ENCODE assay signal across 24 cellular contexts in the genomic region with DNA sequence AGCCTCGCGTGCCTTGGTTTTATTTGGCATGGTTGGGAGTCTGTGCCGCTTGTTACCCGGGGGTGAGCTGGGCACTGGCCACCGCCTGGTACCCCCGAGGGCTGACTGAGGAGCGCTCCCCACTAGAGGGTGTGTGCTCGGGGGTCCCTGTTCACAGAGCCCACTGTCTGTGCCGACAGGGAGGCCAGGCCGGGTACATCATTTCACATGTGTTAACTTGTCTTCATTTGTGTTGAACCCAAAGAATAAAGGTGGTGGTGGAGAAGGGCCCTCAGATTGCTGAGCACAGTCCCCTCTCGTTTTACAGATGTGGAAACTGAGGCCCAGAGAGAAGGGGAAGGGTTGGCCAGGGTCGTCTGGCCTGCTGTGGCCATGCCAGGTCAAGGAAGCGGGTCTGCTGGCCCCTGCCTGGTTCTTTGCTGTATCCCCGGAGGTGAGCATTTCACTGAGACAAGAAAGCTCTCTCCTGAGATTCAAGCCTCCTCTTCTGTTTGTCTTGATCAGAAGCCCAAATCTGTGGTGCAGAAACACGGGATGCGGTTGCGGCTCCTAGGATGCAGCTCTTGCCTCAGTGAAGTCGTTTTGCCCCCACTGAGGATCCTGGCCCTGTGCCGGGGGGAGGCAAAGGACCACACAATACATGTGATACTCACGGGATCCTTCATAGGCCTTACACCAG.
"Had no signal": no experiment of that assay in that cellular context is flagged by ENCODE, and none has a peak within 500 bp of the region (broad histone marks: within the 10 kb centered on the region; RNA-seq: fewer than 3 reads in every experiment).

No MANE protein-coding gene starts in this region.

- H3K4me3 Mint-ChIP-seq: central memory CD8-positive, alpha-beta T cell; naive thymus-derived CD8-positive, alpha-beta T cell; stimulated activated effector memory CD8-positive, alpha-beta T cell treated with anti-CD3 and anti-CD28 coated beads, Interleukin-12 subunit alpha, Interleukin-12 subunit beta, amount 100 ng/mL, for 72 hours had no signal

- H3K36me3 ChIP-seq: cardiac muscle cell, gastrocnemius medialis, lower lobe of right lung, pancreas, thyroid gland had no signal

- H3K4me1 Mint-ChIP-seq: central memory CD8-positive, alpha-beta T cell; naive thymus-derived CD8-positive, alpha-beta T cell; stimulated activated effector memory CD8-positive, alpha-beta T cell treated with anti-CD3 and anti-CD28 coated beads, Interleukin-12 subunit alpha, Interleukin-12 subunit beta, amount 100 ng/mL, for 72 hours had no signal

- H3K27me3 ChIP-seq: cardiac muscle cell, gastrocnemius medialis, pancreas, sigmoid colon, thyroid gland had no signal

- H3K4me3 ChIP-seq: cardiac muscle cell, coronary artery, gastrocnemius medialis, lower lobe of right lung, pancreas, sigmoid colon, stomach, thyroid gland had no signal

- H3K4me1 ChIP-seq: gastrocnemius medialis, lower lobe of right lung, pancreas, sigmoid colon, stomach, thyroid gland had no signal

- H3K27ac ChIP-seq: cardiac muscle cell, coronary artery, gastrocnemius medialis, lower lobe of right lung, pancreas, sigmoid colon, stomach, thyroid gland had no signal

- DNase-seq: dermis blood vessel endothelial cell; effector memory CD4-positive, alpha-beta T cell; erythroblast; foreskin fibroblast; gastrocnemius medialis; head of caudate nucleus; left colon; left ventricle myocardium superior; lower lobe of right lung; naive thymus-derived CD8-positive, alpha-beta T cell; occipital lobe; pancreas; sigmoid colon; stimulated activated CD4-positive, alpha-beta T cell treated with anti-CD3 and anti-CD28 coated beads, Interleukin-2, amount 100 ng/mL, for 24 hours; stimulated activated CD4-positive, alpha-beta T cell treated with anti-CD3 and anti-CD28 coated beads, Interleukin-4, amount 100 ng/mL, for 24 hours; stimulated activated naive CD4-positive, alpha-beta T cell treated with Interleukin-2 at 50 U/mL for 16 hours; stomach; thyroid gland; trophoblast cell had no signal

- H3K9me3 ChIP-seq: gastrocnemius medialis, pancreas, thyroid gland had no signal

- H3K27me3 Mint-ChIP-seq: progenitor cell of endocrine pancreas had no signal

- ATAC-seq: gastrocnemius medialis; left colon; naive thymus-derived CD8-positive, alpha-beta T cell; pancreas; stimulated activated effector memory CD8-positive, alpha-beta T cell treated with anti-CD3 and anti-CD28 coated beads, Interleukin-12 subunit alpha, Interleukin-12 subunit beta, amount 100 ng/mL, for 72 hours had no signal

- H3K27ac Mint-ChIP-seq: naive thymus-derived CD8-positive, alpha-beta T cell; progenitor cell of endocrine pancreas; stimulated activated effector memory CD8-positive, alpha-beta T cell treated with anti-CD3 and anti-CD28 coated beads, Interleukin-12 subunit alpha, Interleukin-12 subunit beta, amount 100 ng/mL, for 72 hours had no signal

- H3K36me3 Mint-ChIP-seq: stimulated activated effector memory CD8-positive, alpha-beta T cell treated with anti-CD3 and anti-CD28 coated beads, Interleukin-12 subunit alpha, Interleukin-12 subunit beta, amount 100 ng/mL, for 72 hours had no signal
